8 cellular contexts compared by ENCODE assay signal in genomic region chr1:98053471-98054366, GRCh38.
A peak's percentile ranks its signal among the peaks of the same experiment; 100 is the strongest.
DNase-seq lines count a peak whose midpoint lies in the region; ATAC-seq, FAIRE-seq and TF ChIP-seq lines count a peak whose summit lies in the region.

No MANE protein-coding gene starts in this region.

- H3K4me1 ChIP-seq in DND-41 (ENCODE audit: insufficient read depth, low read length), result peaks cover 3% of the 10 kb centered on the region
- peaks cover 35% of the 10 kb centered on the region for H3K4me1 ChIP-seq in astrocyte (ENCODE audit: insufficient read depth, low read length)
- peaks cover 5% of the 10 kb centered on the region for H3K4me1 ChIP-seq in psoas muscle

- H3K36me3 Mint-ChIP-seq in astrocyte (ENCODE audit: low read depth, unreplicated experiment), result no peaks in the 10 kb centered on the region

- no peak overlapping the region for H3K4me2 ChIP-seq in DND-41 (ENCODE audit: insufficient read depth, low read length)
- H3K4me2 ChIP-seq in astrocyte (ENCODE audit: low read length), result peak overlapping the region; percentile 90

- H3K27me3 Mint-ChIP-seq in astrocyte (ENCODE audit: low read depth, unreplicated experiment), result peaks cover 13% of the 10 kb centered on the region

- H3K9me3 ChIP-seq in DND-41 (ENCODE audit: insufficient read depth, low read length, severe bottlenecking), result no peaks in the 10 kb centered on the region
- no peaks in the 10 kb centered on the region for H3K9me3 ChIP-seq in astrocyte (ENCODE audit: insufficient read depth, low read depth, low read length)
- no peaks in the 10 kb centered on the region for H3K9me3 ChIP-seq in psoas muscle

- WGBS in psoas muscle, 3 donors, result 3 to 6% (median 4%) methylated on average over 60 to 81 of the region's 81 CpGs

- no peak for FAIRE-seq in astrocyte (lab: Jason Lieb, UNC)

- peak overlapping the region; percentile 87 for H3K4me3 Mint-ChIP-seq in astrocyte (ENCODE audit: unreplicated experiment)

- DNase-seq in DND-41 (no peak), HL-60 (ENCODE audit: low read depth in 1 of 2, low spot score in 1 of 2) (peak in 1 of 2 experiments; percentile 10), SKM-1 (lab: John Stamatoyannopoulos, UW; ENCODE audit: unreplicated experiment) (peak; percentile 51), astrocyte (ENCODE audit: low read depth) (peak; percentile 71), hepatic stellate cell (ENCODE audit: low spot score) (peak; percentile 67), psoas muscle (peak; percentile 56 to 72), NCI-H128 (lab: John Stamatoyannopoulos, UW; ENCODE audit: unreplicated experiment) (no peak)

- TF ChIP-seq CTCF in DND-41 (IDR thresholded peaks at IDR 0.05; ENCODE audit: borderline replicate concordance, extremely low read depth, low read length, poor library complexity, severe bottlenecking), result peak; percentile 17
- peak; percentile 30 for TF ChIP-seq CTCF in HL-60 (IDR thresholded peaks at IDR 0.05; ENCODE audit: insufficient read depth, low read length)
- peak; percentile 54 for TF ChIP-seq CTCF in astrocyte (IDR thresholded peaks at IDR 0.05; ENCODE audit: insufficient read depth, low read depth, low read length)
- peak; percentile 92 for TF ChIP-seq CTCF in psoas muscle (IDR thresholded peaks at IDR 0.05)

- no peak overlapping the region for H2AFZ ChIP-seq in DND-41 (ENCODE audit: low read depth, low read length)
- H2AFZ ChIP-seq in astrocyte (ENCODE audit: low read depth, low read length), result peak overlapping the region; percentile 85

- no peak overlapping the region for H3K4me3 ChIP-seq in DND-41 (ENCODE audit: low read depth in 1 of 2, low read length in 2 of 2)
- peak overlapping the region; percentile 44 for H3K4me3 ChIP-seq in HL-60 (replicated peaks; ENCODE audit: insufficient read depth, low read length)
- peak overlapping the region; percentile 59 for H3K4me3 ChIP-seq in astrocyte (ENCODE audit: insufficient read depth, low read depth, low read length)
- peak overlapping the region; percentile 65 for H3K4me3 ChIP-seq in psoas muscle

- H3K27ac ChIP-seq in DND-41 (ENCODE audit: low read length) (no peak overlapping the region), HL-60 (replicated peaks) (no peak overlapping the region), astrocyte (ENCODE audit: low read depth, low read length) (peak overlapping the region; percentile 89), psoas muscle (no peak overlapping the region)

- H4K20me1 ChIP-seq in DND-41 (ENCODE audit: insufficient read depth, low read length), result no peaks in the 10 kb centered on the region
- no peaks in the 10 kb centered on the region for H4K20me1 ChIP-seq in astrocyte (ENCODE audit: insufficient read depth, low read length)

- no peaks in the 10 kb centered on the region for H3K27me3 ChIP-seq in DND-41 (ENCODE audit: insufficient read depth, low read length, poor library complexity)
- H3K27me3 ChIP-seq in HL-60 (ENCODE audit: insufficient read depth, poor library complexity, severe bottlenecking), result peaks cover 44% of the 10 kb centered on the region
- no peaks in the 10 kb centered on the region for H3K27me3 ChIP-seq in astrocyte (ENCODE audit: insufficient read depth, low read length)
- peaks cover 5 to 54% (median 15%) of the 10 kb centered on the region in 3 donors for H3K27me3 ChIP-seq in psoas muscle (ENCODE audit: insufficient read depth in 3 of 3, low read length in 2 of 3)

- H3K36me3 ChIP-seq in DND-41 (ENCODE audit: insufficient read depth, low read length) (no peaks in the 10 kb centered on the region), astrocyte (ENCODE audit: insufficient read depth, low read length) (no peaks in the 10 kb centered on the region), psoas muscle (ENCODE audit: insufficient read depth in 1 of 2, low read depth in 1 of 2) (no peaks in the 10 kb centered on the region)

- H3K4me1 Mint-ChIP-seq in astrocyte (ENCODE audit: low read depth, unreplicated experiment), result peaks cover 24% of the 10 kb centered on the region

- H3K79me2 ChIP-seq in DND-41 (ENCODE audit: insufficient read depth, low read length), result no peaks in the 10 kb centered on the region
- no peaks in the 10 kb centered on the region for H3K79me2 ChIP-seq in astrocyte (ENCODE audit: insufficient read depth, low read length)

- no peak for ATAC-seq in DND-41 (ENCODE audit: insufficient read depth, low read depth)
- peak; percentile 95 for ATAC-seq in GM21381 (IDR thresholded peaks at IDR 0.05; ENCODE audit: unreplicated experiment)
- ATAC-seq in psoas muscle, result peak; percentile 85 to 97 (median 94)

- intact Hi-C loops in psoas muscle (cut with DNase I), result loop anchor here (2.0 to 10.0 kb wide), 6 partner anchors 131 to 1089 kb away; partner anchors contain the start of gene DPYD (in 1 of the 2)

- peak overlapping the region; percentile 92 for H3K27ac Mint-ChIP-seq in astrocyte (ENCODE audit: unreplicated experiment)

- no peak overlapping the region for H3K9ac ChIP-seq in DND-41 (ENCODE audit: low read depth, low read length)
- peak overlapping the region; percentile 88 for H3K9ac ChIP-seq in astrocyte (ENCODE audit: low read length)

- peaks cover 2% of the 10 kb centered on the region for H3K9me3 Mint-ChIP-seq in astrocyte (ENCODE audit: unreplicated experiment)

Comparison
In these comparisons a context has a peak if more than half of its experiments do, and no peak if none do; other contexts are left out.
1. DNase-seq: peak in SKM-1 (single experiment), astrocyte (single experiment), hepatic stellate cell (single experiment) and psoas muscle (2 of 2); none in DND-41 (single experiment) and NCI-H128 (single experiment).
2. H3K4me3 ChIP-seq: peak in HL-60 (single experiment), astrocyte (single experiment) and psoas muscle (single experiment); none in DND-41 (0 of 2).
3. CTCF ChIP-seq: peak in every context shown above with its lines; median percentile 92 in psoas muscle; 54 in astrocyte; 30 in HL-60; 17 in DND-41.